ENCODE assay signal across 8 cellular contexts in genomic region chr3:108589998-108590323, GRCh38. TPM values are rescaled to one million over a fixed set of nuclear protein-coding genes. Genes with fewer than 3 reads are reported as not detected.
DNase-seq lines count a peak whose midpoint lies in the region; ATAC-seq and TF ChIP-seq lines count a peak whose summit lies in the region.

No MANE protein-coding gene starts in this region.

- H3K36me3 Mint-ChIP-seq in GM23338 (ENCODE audit: low read depth), result peaks cover 7% of the 10 kb centered on the region; the same call in 2 of the 3 replicates

- peak overlapping the region; percentile 87 to 98 (median 97) for H3K9ac ChIP-seq in skeletal muscle tissue (ENCODE audit: low read depth in 1 of 3, low read length in 3 of 3)

- H3F3A ChIP-seq in GM23338 (replicated peaks; ENCODE audit: low read depth), result no peaks in the 10 kb centered on the region

- no peaks in the 10 kb centered on the region for H3K9me3 Mint-ChIP-seq in GM23338

- peak overlapping the region; percentile 83 for H3K4me2 ChIP-seq in GM23338

- H3K27ac ChIP-seq in GM23338 (ENCODE audit: low read depth), result peak overlapping the region; percentile 99
- H3K27ac ChIP-seq in foreskin keratinocyte, result peak overlapping the region; percentile 99
- H3K27ac ChIP-seq in skeletal muscle tissue (ENCODE audit: low read depth, low read length), result peak overlapping the region; percentile 90

- no peaks in the 10 kb centered on the region for H3K9me2 ChIP-seq in GM23338 (ENCODE audit: insufficient read depth)

- H3K9me3 ChIP-seq in skeletal muscle tissue (ENCODE audit: control insufficient read depth in 3 of 3, low read length in 3 of 3), result no peaks in the 10 kb centered on the region

- peak overlapping the region; percentile 100 for H3K27ac Mint-ChIP-seq in GM23338

- DNase-seq in GM23338 (ENCODE audit: low spot score) (no peak), foreskin keratinocyte (no peak), UCSD-AML1 (lab: John Stamatoyannopoulos, UW; ENCODE audit: unreplicated experiment) (no peak), foreskin melanocyte (no peak)

- peaks cover 4% of the 10 kb centered on the region for H3K27me3 Mint-ChIP-seq in GM23338 (ENCODE audit: insufficient read depth, low read depth, poor library complexity)

- H3K4me1 ChIP-seq in GM23338 (ENCODE audit: insufficient read depth) (peaks cover 20% of the 10 kb centered on the region), foreskin keratinocyte (peaks cover 16% of the 10 kb centered on the region), skeletal muscle tissue (ENCODE audit: control insufficient read depth in 3 of 3, insufficient read depth in 3 of 3, low read length in 3 of 3) (peaks cover 6 to 13% (median 10%) of the 10 kb centered on the region in 3 donors)

- H3K79me2 ChIP-seq in GM23338 (replicated peaks; ENCODE audit: insufficient read depth), result peaks cover 82% of the 10 kb centered on the region

- H3K36me3 ChIP-seq in GM23338 (ENCODE audit: insufficient read depth), result no peaks in the 10 kb centered on the region
- no peaks in the 10 kb centered on the region for H3K36me3 ChIP-seq in skeletal muscle tissue (ENCODE audit: control insufficient read depth in 3 of 3, insufficient read depth in 3 of 3, low read length in 3 of 3)

- no peaks in the 10 kb centered on the region for H4K20me1 ChIP-seq in GM23338 (replicated peaks; ENCODE audit: insufficient read depth)

- H3K4me3 ChIP-seq in GM23338, result peak overlapping the region; percentile 66
- peak overlapping the region; percentile 93 for H3K4me3 ChIP-seq in WI38 (ENCODE audit: low read depth, low read length)
- peak overlapping the region; percentile 95 to 96 (median 95) for H3K4me3 ChIP-seq in skeletal muscle tissue (ENCODE audit: low read length in 3 of 3)

- peak overlapping the region; percentile 98 for H3K4me3 Mint-ChIP-seq in GM23338

- TF ChIP-seq CTCF in GM23338 (conservative IDR thresholded peaks at IDR 0.05; ENCODE audit: low read depth in 2 of 2), result no peak
- TF ChIP-seq CTCF in WI38 (IDR thresholded peaks at IDR 0.05; ENCODE audit: low read depth, low read length), result no peak
- TF ChIP-seq CTCF in foreskin keratinocyte (conservative IDR thresholded peaks at IDR 0.05), result peak; percentile 44

- H2AFZ ChIP-seq in GM23338, result peak overlapping the region; percentile 70

- H3K27me3 ChIP-seq in GM23338 (ENCODE audit: insufficient read depth), result no peaks in the 10 kb centered on the region
- H3K27me3 ChIP-seq in foreskin keratinocyte, result no peaks in the 10 kb centered on the region
- H3K27me3 ChIP-seq in skeletal muscle tissue (ENCODE audit: control insufficient read depth in 3 of 3, insufficient read depth in 3 of 3, low read length in 3 of 3), result no peaks in the 10 kb centered on the region

- ATAC-seq in GM23338 (no peak), foreskin keratinocyte (no peak), HG02623 (IDR thresholded peaks at IDR 0.05; ENCODE audit: unreplicated experiment) (no peak)
- ATAC-seq in activated CD4-positive, CD25-positive, alpha-beta regulatory T cell treated with anti-CD3 and anti-CD28 coated beads, Interleukin-2, amount 50 U/mL, for 24 hours, result no peak

- peaks cover 34% of the 10 kb centered on the region for H3K4me1 Mint-ChIP-seq in GM23338

TF ChIP-seq in GM23338, 12 proteins besides CTCF, POLR2A, EP300 and RAD21 (continues in another document):
- TF ChIP-seq EZH2phosphoT487 (IDR thresholded peaks at IDR 0.05; ENCODE audit: unreplicated experiment) (no peak), REST (IDR thresholded peaks at IDR 0.05; ENCODE audit: unreplicated experiment) (no peak), NANOG (IDR thresholded peaks at IDR 0.05; ENCODE audit: borderline replicate concordance) (no peak), CREB1 (CRISPR knock-in tag; IDR thresholded peaks at IDR 0.05; ENCODE audit: low read depth) (no peak), EZH2 (IDR thresholded peaks at IDR 0.05; ENCODE audit: low read depth, unreplicated experiment) (no peak), POLR2AphosphoS5 (IDR thresholded peaks at IDR 0.05; ENCODE audit: low read depth) (no peak), JUNB (IDR thresholded peaks at IDR 0.05; ENCODE audit: unreplicated experiment) (no peak)

RNA-seq across cellular contexts. Expression of gene DZIP3, which starts 0.4 kb away (rescaled TPM):
- 26.6 and 28.7 TPM in 2 replicates for total RNA-seq in GM23338 (2014; rRNA removed; shearing (Covaris generic))
- polyA plus RNA-seq in GM23338 (2016; fragmentation: Nextera tagmentation; extraction: Ambion mirVana), result 24.6 and 32.0 TPM in 2 replicates
- 4.1 and 4.8 TPM in 2 replicates for total RNA-seq in foreskin keratinocyte
- polyA plus RNA-seq in foreskin keratinocyte, result 0.96 and 1.3 TPM in 2 replicates
- total RNA-seq in skeletal muscle tissue, result 14.6 TPM

RNA-seq across cellular contexts. Expression of gene CIP2A, which starts 0.7 kb away (rescaled TPM):
- 47.8 and 63.5 TPM in 2 replicates for total RNA-seq in GM23338 (2014; rRNA removed; shearing (Covaris generic))
- polyA plus RNA-seq in GM23338 (2016; fragmentation: Nextera tagmentation; extraction: Ambion mirVana) (30.4 and 48.1 TPM in 2 replicates), foreskin keratinocyte (5.6 and 10.0 TPM in 2 replicates)
- total RNA-seq in foreskin keratinocyte (24.5 and 31.9 TPM in 2 replicates), skeletal muscle tissue (6.8 TPM)
